In genomic region chr3:155869664-155870063, GRCh38 we compare ENCODE assay signal across 8 cellular contexts. TPM values are rescaled to one million over a fixed set of nuclear protein-coding genes. Genes with fewer than 3 reads are reported as not detected.
DNase-seq lines count a peak whose midpoint lies in the region; TF ChIP-seq lines count a peak whose summit lies in the region.

No MANE protein-coding gene starts in this region.

- H3K9me3 Mint-ChIP-seq in activated T-helper 2 cell treated with anti-CD3 and anti-CD28 coated beads, Interferon-gamma antibody, Interleukin-2, Interleukin-4, amounts not matched to agents 10 μg/mL and 5 μg/mL and 100 μg/mL, durations not matched to agents 14 hours and 24 hours and 36 hours: no peaks in the 10 kb centered on the region
- H3K9me3 Mint-ChIP-seq in immature natural killer cell: no peaks in the 10 kb centered on the region

- no peak for TF ChIP-seq CTCF in suprapubic skin (IDR thresholded peaks at IDR 0.05)
- no peak for TF ChIP-seq CTCF in lower leg skin (IDR thresholded peaks at IDR 0.05)

- no peak for TF ChIP-seq EP300 in suprapubic skin (IDR thresholded peaks at IDR 0.05)

- no peaks in the 10 kb centered on the region for H3K36me3 ChIP-seq in suprapubic skin

- no peaks in the 10 kb centered on the region for H3K27me3 Mint-ChIP-seq in activated T-helper 2 cell treated with anti-CD3 and anti-CD28 coated beads, Interferon-gamma antibody, Interleukin-2, Interleukin-4, amounts not matched to agents 10 μg/mL and 5 μg/mL and 100 μg/mL, durations not matched to agents 14 hours and 24 hours and 36 hours (ENCODE audit: low read depth)
- H3K27me3 Mint-ChIP-seq in immature natural killer cell (ENCODE audit: low read depth in 3 of 3): peaks cover 0 to 9% (median 4%) of the 10 kb centered on the region in 3 donors

- no peak for TF ChIP-seq POLR2A in suprapubic skin (IDR thresholded peaks at IDR 0.05)
- no peak for TF ChIP-seq POLR2A in lower leg skin (IDR thresholded peaks at IDR 0.05)

- peaks cover 26% of the 10 kb centered on the region for H3K4me1 ChIP-seq in suprapubic skin

- H3K4me3 Mint-ChIP-seq in activated T-helper 2 cell treated with anti-CD3 and anti-CD28 coated beads, Interferon-gamma antibody, Interleukin-2, Interleukin-4, amounts not matched to agents 10 μg/mL and 5 μg/mL and 100 μg/mL, durations not matched to agents 14 hours and 24 hours and 36 hours (ENCODE audit: low read depth): peak overlapping the region; percentile 90
- peak overlapping the region; percentile 88 to 96 (median 94) for H3K4me3 Mint-ChIP-seq in immature natural killer cell

- WGBS in suprapubic skin: 33% methylated on average over 3 of the region's 3 CpGs
- 28 to 33% methylated on average over 3 of the region's 3 CpGs for WGBS in lower leg skin, 2 donors

- DNase-seq in NCI-H748 (lab: John Stamatoyannopoulos, UW; ENCODE audit: unreplicated experiment) (peak; percentile 47), NCI-H748 treated with DMSO at 0.1 percent for 48 hours (lab: John Stamatoyannopoulos, UW) (no peak), immature natural killer cell (no peak), suprapubic skin (ENCODE audit: low spot score in 2 of 2) (no peak), AML-193 (lab: John Stamatoyannopoulos, UW) (no peak), MV-4-11 (lab: John Stamatoyannopoulos, UW) (no peak), lower leg skin (ENCODE audit: low spot score in 2 of 2) (no peak)
- no peak for DNase-seq in activated T-helper 2 cell treated with anti-CD3 and anti-CD28 coated beads, Interferon-gamma antibody, Interleukin-2, Interleukin-4, amounts not matched to agents 10 μg/mL and 5 μg/mL and 100 μg/mL, durations not matched to agents 14 hours and 24 hours and 36 hours (ENCODE audit: low spot score)

- intact Hi-C loops in activated T-helper 2 cell treated with anti-CD3 and anti-CD28 coated beads, Interferon-gamma antibody, Interleukin-2, Interleukin-4, amounts not matched to agents 10 μg/mL and 5 μg/mL and 100 μg/mL, durations not matched to agents 14 hours and 24 hours and 36 hours (cut with micrococcal nuclease): loop anchor here (1.0 to 10.0 kb wide), 5 partner anchors 7 to 125 kb away; partner anchors contain the start of genes C3orf33, PLCH1 and SLC33A1
- intact Hi-C loops in lower leg skin (cut with DNase I; ENCODE audit: low total_unique reads): no loop called here

- peak overlapping the region; percentile 95 for H3K27ac ChIP-seq in suprapubic skin

- peaks cover 16% of the 10 kb centered on the region for H3K4me1 Mint-ChIP-seq in activated T-helper 2 cell treated with anti-CD3 and anti-CD28 coated beads, Interferon-gamma antibody, Interleukin-2, Interleukin-4, amounts not matched to agents 10 μg/mL and 5 μg/mL and 100 μg/mL, durations not matched to agents 14 hours and 24 hours and 36 hours (ENCODE audit: low read depth)
- H3K4me1 Mint-ChIP-seq in immature natural killer cell: peaks cover 19 to 26% of the 10 kb centered on the region in 2 donors

- H3K27ac Mint-ChIP-seq in activated T-helper 2 cell treated with anti-CD3 and anti-CD28 coated beads, Interferon-gamma antibody, Interleukin-2, Interleukin-4, amounts not matched to agents 10 μg/mL and 5 μg/mL and 100 μg/mL, durations not matched to agents 14 hours and 24 hours and 36 hours: peak overlapping the region; percentile 95
- H3K27ac Mint-ChIP-seq in immature natural killer cell: peak overlapping the region; percentile 87 to 98 (median 96)

- peak overlapping the region; percentile 97 for H3K4me3 ChIP-seq in suprapubic skin
- H3K4me3 ChIP-seq in lower leg skin (ENCODE audit: low read depth, poor library complexity, severe bottlenecking): no peak overlapping the region

- peaks cover 8% of the 10 kb centered on the region for H3K36me3 Mint-ChIP-seq in activated T-helper 2 cell treated with anti-CD3 and anti-CD28 coated beads, Interferon-gamma antibody, Interleukin-2, Interleukin-4, amounts not matched to agents 10 μg/mL and 5 μg/mL and 100 μg/mL, durations not matched to agents 14 hours and 24 hours and 36 hours (ENCODE audit: low read depth)
- no peaks in the 10 kb centered on the region for H3K36me3 Mint-ChIP-seq in immature natural killer cell

- H3K27me3 ChIP-seq in suprapubic skin: no peaks in the 10 kb centered on the region

- no peaks in the 10 kb centered on the region for H3K9me3 ChIP-seq in suprapubic skin

RNA-seq across cellular contexts. Expression of gene GMPS, which starts 0.8 kb away (rescaled TPM):
- total RNA-seq in activated T-helper 2 cell treated with anti-CD3 and anti-CD28 coated beads, Interferon-gamma antibody, Interleukin-2, Interleukin-4, amounts not matched to agents 10 μg/mL and 5 μg/mL and 100 μg/mL, durations not matched to agents 14 hours and 24 hours and 36 hours: 135 and 136 TPM in 2 replicates
- 10 to 100 TPM; 48.1 to 98.7 (median 68.1) TPM for polyA plus RNA-seq in immature natural killer cell
- 10 to 100 TPM; 33.9 to 39.5 (median 39.3) TPM for total RNA-seq in suprapubic skin
- 10 to 100 TPM; 30.0 to 46.4 (median 37.6) TPM for total RNA-seq in lower leg skin

RNA-seq across cellular contexts. Expression of gene SLC33A1, which starts 15.4 kb away (rescaled TPM):
- 30.2 and 33.6 TPM in 2 replicates for total RNA-seq in activated T-helper 2 cell treated with anti-CD3 and anti-CD28 coated beads, Interferon-gamma antibody, Interleukin-2, Interleukin-4, amounts not matched to agents 10 μg/mL and 5 μg/mL and 100 μg/mL, durations not matched to agents 14 hours and 24 hours and 36 hours
- 10 to 100 TPM; 11.8 to 24.7 (median 20.4) TPM for polyA plus RNA-seq in immature natural killer cell
- 10 to 100 TPM; 21.2 to 25.4 (median 22.9) TPM for total RNA-seq in suprapubic skin
- total RNA-seq in lower leg skin: 10 to 100 TPM; 19.4 to 26.3 (median 20.8) TPM
